Comparison of ENCODE assay signal across 17 cellular contexts in the genomic region with DNA sequence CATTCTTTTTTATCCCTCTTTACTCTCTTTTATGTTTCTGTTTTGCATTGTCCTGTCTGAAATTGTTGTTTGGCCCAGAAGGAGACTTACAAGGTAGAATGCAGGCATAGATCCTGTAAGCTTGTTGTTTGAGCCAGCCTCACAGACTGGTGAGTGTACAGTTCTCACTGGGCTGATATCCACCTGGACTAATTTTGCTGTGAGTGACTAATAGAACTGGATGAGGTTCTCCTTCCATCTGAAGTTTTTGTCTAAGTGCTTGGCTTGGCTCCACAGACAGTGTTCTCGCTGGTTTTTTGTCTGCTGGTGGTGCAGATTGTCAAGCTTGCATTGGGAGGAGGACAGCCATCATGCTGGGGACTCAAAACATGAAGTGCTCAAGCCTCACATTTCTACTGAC.
DNase-seq lines count a peak whose midpoint lies in the region; ATAC-seq, FAIRE-seq and TF ChIP-seq lines count a peak whose summit lies in the region.
"Had no signal": no experiment of that assay in that cellular context is flagged by ENCODE, and none has a peak within 500 bp of the region (broad histone marks: within the 10 kb centered on the region; RNA-seq: fewer than 3 reads in every experiment).

No MANE protein-coding gene starts in this region.

- no peak overlapping the region for H3K27ac Mint-ChIP-seq in activated CD4-positive, alpha-beta memory T cell treated with anti-CD3 and anti-CD28 coated beads, Interleukin-2, amount 10 ng/mL, durations not matched to agents 7 days and 5 days
- H3K27ac Mint-ChIP-seq: CD4-positive, CD25-positive, alpha-beta regulatory T cell; H9 had no signal

- no peaks in the 10 kb centered on the region for H3K4me1 ChIP-seq in lung (ENCODE audit: control insufficient read depth in 2 of 2, insufficient read depth in 2 of 2, low read length in 2 of 2)
- H3K4me1 ChIP-seq: BLaER1 treated with 17β-estradiol and CSF1 and Interleukin-3, amounts not matched to agents 10 nM and 100 nM had no signal

- POLR2A ChIA-PET in activated CD4-positive, alpha-beta memory T cell treated with anti-CD3 and anti-CD28 coated beads, Interleukin-2, amount 10 ng/mL, durations not matched to agents 7 days and 5 days (lab: Charles Lee) = no interaction called here

- H3K27me3 ChIP-seq in MG63 (0 out of 2 replicates have a peak, but pooled peaks cover under 1% of the 10 kb centered on the region), bronchial epithelial cell (ENCODE audit: control insufficient read depth, insufficient read depth, low read length) (no peaks in the 10 kb centered on the region), lung (ENCODE audit: control insufficient read depth, insufficient read depth) (no peaks in the 10 kb centered on the region)
- H3K27me3 ChIP-seq: BLaER1 treated with 17β-estradiol and CSF1 and Interleukin-3, amounts not matched to agents 10 nM and 100 nM had no signal

- H3K4me3 ChIP-seq in AG10803 (ENCODE audit: low read length) = no peak overlapping the region
- no peak overlapping the region for H3K4me3 ChIP-seq in MG63
- H3K4me3 ChIP-seq in bronchial epithelial cell (ENCODE audit: low read depth, low read length) = no peak overlapping the region
- H3K4me3 ChIP-seq in lung = no peak overlapping the region
- H3K4me3 ChIP-seq: BLaER1 treated with 17β-estradiol and CSF1 and Interleukin-3, amounts not matched to agents 10 nM and 100 nM; K562 had no signal

- H3K27ac ChIP-seq in lung (ENCODE audit: low read depth in 1 of 2, low read length in 1 of 2) = no peak overlapping the region
- H3K27ac ChIP-seq: BLaER1 treated with 17β-estradiol and CSF1 and Interleukin-3, amounts not matched to agents 10 nM and 100 nM; HL-60 had no signal

- CTCF ChIA-PET in activated CD4-positive, alpha-beta memory T cell treated with anti-CD3 and anti-CD28 coated beads, Interleukin-2, amount 10 ng/mL, durations not matched to agents 7 days and 5 days (lab: Charles Lee) = no interaction called here

- DNase-seq in AG10803 (ENCODE audit: low read depth) (peak; percentile 17), MG63 (peak; percentile 32), bronchial epithelial cell (ENCODE audit: low read depth) (peak; percentile 13), lung (ENCODE audit: low spot score) (no peak)
- no peak for DNase-seq in activated CD4-positive, alpha-beta memory T cell treated with anti-CD3 and anti-CD28 coated beads, Interleukin-2, amount 10 ng/mL, durations not matched to agents 7 days and 5 days
- DNase-seq: 8988T; CD4-positive, CD25-positive, alpha-beta regulatory T cell; DMS53; GF-D8; GOT3; H9 had no signal

- H3K36me3 Mint-ChIP-seq in activated CD4-positive, alpha-beta memory T cell treated with anti-CD3 and anti-CD28 coated beads, Interleukin-2, amount 10 ng/mL, durations not matched to agents 7 days and 5 days (ENCODE audit: low read depth) = no peaks in the 10 kb centered on the region
- H3K36me3 Mint-ChIP-seq: CD4-positive, CD25-positive, alpha-beta regulatory T cell had no signal

- no peaks in the 10 kb centered on the region for H3K4me1 Mint-ChIP-seq in activated CD4-positive, alpha-beta memory T cell treated with anti-CD3 and anti-CD28 coated beads, Interleukin-2, amount 10 ng/mL, durations not matched to agents 7 days and 5 days
- H3K4me1 Mint-ChIP-seq: CD4-positive, CD25-positive, alpha-beta regulatory T cell had no signal

- peaks cover 1% of the 10 kb centered on the region for H3K27me3 Mint-ChIP-seq in activated CD4-positive, alpha-beta memory T cell treated with anti-CD3 and anti-CD28 coated beads, Interleukin-2, amount 10 ng/mL, durations not matched to agents 7 days and 5 days
- H3K27me3 Mint-ChIP-seq: CD4-positive, CD25-positive, alpha-beta regulatory T cell had no signal

- H3K4me3 Mint-ChIP-seq in activated CD4-positive, alpha-beta memory T cell treated with anti-CD3 and anti-CD28 coated beads, Interleukin-2, amount 10 ng/mL, durations not matched to agents 7 days and 5 days = no peak overlapping the region
- H3K4me3 Mint-ChIP-seq: CD4-positive, CD25-positive, alpha-beta regulatory T cell; H9 had no signal

- TF ChIP-seq CTCF in AG10803 (conservative IDR thresholded peaks at IDR 0.05; ENCODE audit: low read length) (no peak), bronchial epithelial cell (IDR thresholded peaks at IDR 0.05; ENCODE audit: insufficient read depth, low read length, severe bottlenecking) (no peak), lung (IDR thresholded peaks at IDR 0.05; ENCODE audit: control extremely low read depth, extremely low read depth) (no peak)

- WGBS in lung, 2 donors = 84 to 88% methylated on average over 1 of the region's 1 CpG

- peak; percentile 16 for ATAC-seq in lung (ENCODE audit: insufficient read depth, low FRiP score)
- ATAC-seq in HG02678 (IDR thresholded peaks at IDR 0.05; ENCODE audit: unreplicated experiment) = no peak
- no peak for ATAC-seq in GM19455 (IDR thresholded peaks at IDR 0.05; ENCODE audit: unreplicated experiment)
- ATAC-seq: K562 had no signal

- H3K9me3 ChIP-seq in MG63 (peaks cover 3% of the 10 kb centered on the region), lung (ENCODE audit: control insufficient read depth in 2 of 2, insufficient read depth in 1 of 2, low read length in 1 of 2) (peaks cover 0 to 8% of the 10 kb centered on the region in 2 donors)
- H3K9me3 ChIP-seq: BLaER1 treated with 17β-estradiol and CSF1 and Interleukin-3, amounts not matched to agents 10 nM and 100 nM had no signal

- FAIRE-seq in bronchial epithelial cell (lab: Jason Lieb, UNC) = no peak
- FAIRE-seq: GM18507, K562 had no signal

- no peaks in the 10 kb centered on the region for H3K36me3 ChIP-seq in MG63
- no peaks in the 10 kb centered on the region for H3K36me3 ChIP-seq in bronchial epithelial cell (ENCODE audit: control insufficient read depth, insufficient read depth, low read length)
- no peaks in the 10 kb centered on the region for H3K36me3 ChIP-seq in lung (ENCODE audit: control insufficient read depth in 2 of 2, insufficient read depth in 2 of 2, low read length in 2 of 2)
- H3K36me3 ChIP-seq: BLaER1 treated with 17β-estradiol and CSF1 and Interleukin-3, amounts not matched to agents 10 nM and 100 nM had no signal

- no peaks in the 10 kb centered on the region for H3K9me3 Mint-ChIP-seq in activated CD4-positive, alpha-beta memory T cell treated with anti-CD3 and anti-CD28 coated beads, Interleukin-2, amount 10 ng/mL, durations not matched to agents 7 days and 5 days
- H3K9me3 Mint-ChIP-seq: H9 had no signal

Comparison
In these comparisons a context has a peak if more than half of its experiments do, and no peak if none do; other contexts are left out.
1. DNase-seq: peak in AG10803 (single experiment), MG63 (single experiment) and bronchial epithelial cell (single experiment); none in lung (single experiment) and activated CD4-positive, alpha-beta memory T cell treated with anti-CD3 and anti-CD28 coated beads, Interleukin-2, amount 10 ng/mL, durations not matched to agents 7 days and 5 days (single experiment).